9 cellular contexts compared by ENCODE assay signal in the genomic region with DNA sequence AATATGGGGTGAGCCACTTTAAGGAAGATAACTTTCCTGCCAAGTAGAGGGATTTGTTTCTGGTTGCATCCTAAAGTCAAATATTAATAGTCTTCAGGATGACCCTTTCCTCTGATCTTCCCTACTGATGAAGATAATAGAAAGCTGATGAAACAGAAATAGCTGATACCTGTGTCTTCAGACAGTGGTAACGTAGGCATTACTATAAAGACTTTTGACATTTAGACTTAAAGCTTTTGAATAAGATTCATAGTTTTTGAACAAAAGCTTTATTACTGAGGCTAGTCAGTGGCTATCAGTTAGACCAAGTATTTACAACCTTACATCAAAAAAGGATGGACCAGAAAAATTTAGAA. TPM values are rescaled to one million over a fixed set of nuclear protein-coding genes. Genes with fewer than 3 reads are reported as not detected.
DNase-seq lines count a peak whose midpoint lies in the region; ATAC-seq and TF ChIP-seq lines count a peak whose summit lies in the region.
"Had no signal": no experiment of that assay in that cellular context is flagged by ENCODE, and none has a peak within 500 bp of the region (broad histone marks: within the 10 kb centered on the region; RNA-seq: fewer than 3 reads in every experiment).

No MANE protein-coding gene starts in this region.

- H3K4me3 ChIP-seq in mesenchymal stem cell (ENCODE audit: insufficient read depth in 1 of 2, low read depth in 1 of 2, low read length in 2 of 2) (no peak overlapping the region), tibial nerve (peak overlapping the region; percentile 43 to 72 (median 62)), MM.1S (ENCODE audit: low read length) (no peak overlapping the region)

- H3K27ac Mint-ChIP-seq in activated T-cell treated with anti-CD3 and anti-CD28 coated beads, Interleukin-2, amount 50 U/mL, for 72 hours: peak overlapping the region; percentile 60
- peak overlapping the region; percentile 93 to 97 (median 94) for H3K27ac Mint-ChIP-seq in brain

- DNase-seq in activated T-cell treated with anti-CD3 and anti-CD28 coated beads, Interleukin-2, amount 50 U/mL, for 72 hours: no peak
- DNase-seq in activated T-cell treated with anti-CD3 and anti-CD28 coated beads, Interleukin-2, amount 50 U/mL, for 48 hours: no peak
- DNase-seq in mesenchymal stem cell: no peak
- no peak for DNase-seq in tibial nerve (ENCODE audit: low spot score in 2 of 2)
- no peak for DNase-seq in MM.1S
- DNase-seq in GM13977 (ENCODE audit: low spot score): no peak
- no peak for DNase-seq in activated CD4-positive, alpha-beta T cell treated with anti-CD3 and anti-CD28 coated beads, Interleukin-2, amount 50 U/mL, for 1 hour

- H3K79me1 ChIP-seq in mesenchymal stem cell (replicated peaks; ENCODE audit: low read length, poor library complexity, severe bottlenecking): peaks cover 6% of the 10 kb centered on the region

- H2AFZ ChIP-seq in mesenchymal stem cell (ENCODE audit: low read depth, low read length) (no peak overlapping the region), MM.1S (ENCODE audit: low read length) (no peak overlapping the region)

- no peak for TF ChIP-seq CTCF in brain (conservative IDR thresholded peaks at IDR 0.05)
- TF ChIP-seq CTCF in tibial nerve (IDR thresholded peaks at IDR 0.05): no peak
- TF ChIP-seq CTCF in MM.1S (IDR thresholded peaks at IDR 0.05; ENCODE audit: low read length): no peak
- no peak for TF ChIP-seq CTCF in GM13977 (IDR thresholded peaks at IDR 0.05; ENCODE audit: extremely low read depth, insufficient read depth, missing control alignments)

- H4K20me1 ChIP-seq in MM.1S (ENCODE audit: insufficient read depth, low read length): no peaks in the 10 kb centered on the region

- peaks cover 66% of the 10 kb centered on the region for H3K4me1 Mint-ChIP-seq in activated T-cell treated with anti-CD3 and anti-CD28 coated beads, Interleukin-2, amount 50 U/mL, for 72 hours (ENCODE audit: low read depth)
- peaks cover 83% of the 10 kb centered on the region for H3K4me1 Mint-ChIP-seq in brain

- no peak overlapping the region for H3K18ac ChIP-seq in mesenchymal stem cell (ENCODE audit: low read depth in 1 of 2, low read length in 2 of 2)

- no peak overlapping the region for H4K8ac ChIP-seq in mesenchymal stem cell (ENCODE audit: low read length)

- H3K4me1 ChIP-seq in mesenchymal stem cell (ENCODE audit: control insufficient read depth, insufficient read depth, low read depth, low read length) (peaks cover 9% of the 10 kb centered on the region), tibial nerve (peaks cover 0 to 42% (median 19%) of the 10 kb centered on the region in 4 donors), MM.1S (ENCODE audit: low read length) (peaks cover 8% of the 10 kb centered on the region)

- H3K9me3 ChIP-seq in mesenchymal stem cell (ENCODE audit: control insufficient read depth, low read length): no peaks in the 10 kb centered on the region
- no peaks in the 10 kb centered on the region for H3K9me3 ChIP-seq in tibial nerve
- H3K9me3 ChIP-seq in MM.1S (replicated peaks; ENCODE audit: insufficient read depth, low read length): no peaks in the 10 kb centered on the region
- H3K9me3 ChIP-seq: neutrophil had no signal

- no peak for ATAC-seq in activated T-cell treated with anti-CD3 and anti-CD28 coated beads, Interleukin-2, amount 50 U/mL, for 72 hours (replicated peaks in 1 of 2)

- no peaks in the 10 kb centered on the region for H3K9me2 ChIP-seq in MM.1S (replicated peaks; ENCODE audit: insufficient read depth, low read length)

- H3F3A ChIP-seq in MM.1S (ENCODE audit: insufficient read depth, low read length): peaks cover 16% of the 10 kb centered on the region

- H2BK12ac ChIP-seq in mesenchymal stem cell (ENCODE audit: low read length in 2 of 2): no peak overlapping the region

- H3K36me3 ChIP-seq in mesenchymal stem cell (ENCODE audit: control insufficient read depth in 1 of 2, insufficient read depth in 2 of 2, low read depth in 1 of 2, low read length in 2 of 2): no peaks in the 10 kb centered on the region
- H3K36me3 ChIP-seq in tibial nerve: no peaks in the 10 kb centered on the region
- H3K36me3 ChIP-seq in MM.1S (replicated peaks; ENCODE audit: insufficient read depth, low read length): no peaks in the 10 kb centered on the region

- no peaks in the 10 kb centered on the region for H3K27me3 Mint-ChIP-seq in activated T-cell treated with anti-CD3 and anti-CD28 coated beads, Interleukin-2, amount 50 U/mL, for 72 hours (ENCODE audit: low read depth)
- peaks cover 8% of the 10 kb centered on the region for H3K27me3 Mint-ChIP-seq in brain

- TF ChIP-seq EP300 in tibial nerve (IDR thresholded peaks at IDR 0.05): no peak

- WGBS in mesenchymal stem cell: no CpG with 5 or more reads among the region's 1 CpG
- 36 to 44% methylated on average over 1 of the region's 1 CpG for WGBS in tibial nerve, 2 donors

- no peak overlapping the region for H3K4ac ChIP-seq in mesenchymal stem cell (ENCODE audit: low read depth in 1 of 2, low read length in 2 of 2)

- no peak overlapping the region for H2BK120ac ChIP-seq in mesenchymal stem cell (ENCODE audit: low read depth, low read length)

- H2BK5ac ChIP-seq in mesenchymal stem cell (ENCODE audit: low read depth, low read length, poor library complexity, severe bottlenecking): no peak overlapping the region

- H3K27me3 ChIP-seq in mesenchymal stem cell (ENCODE audit: control insufficient read depth in 1 of 2, insufficient read depth in 1 of 2, low read length in 2 of 2) (no peaks in the 10 kb centered on the region), tibial nerve (no peaks in the 10 kb centered on the region), MM.1S (replicated peaks; ENCODE audit: insufficient read depth, low read length) (no peaks in the 10 kb centered on the region)
- H3K27me3 ChIP-seq: neutrophil had no signal

- H3K14ac ChIP-seq in mesenchymal stem cell (ENCODE audit: low read length in 2 of 2): no peak overlapping the region

- H2BK15ac ChIP-seq in mesenchymal stem cell (ENCODE audit: low read depth, poor library complexity, severe bottlenecking): no peak overlapping the region

- no peak overlapping the region for H4K91ac ChIP-seq in mesenchymal stem cell (ENCODE audit: low read length)

- H3K9ac ChIP-seq in mesenchymal stem cell (ENCODE audit: low read length) (peak overlapping the region; percentile 93), MM.1S (ENCODE audit: low read length) (no peak overlapping the region)

- no peak for TF ChIP-seq POLR2A in tibial nerve (IDR thresholded peaks at IDR 0.05)

- peaks cover under 1 to 6% of the 10 kb centered on the region in 2 donors for H3K36me3 Mint-ChIP-seq in activated T-cell treated with anti-CD3 and anti-CD28 coated beads, Interleukin-2, amount 50 U/mL, for 72 hours (ENCODE audit: insufficient read depth in 2 of 2)
- H3K36me3 Mint-ChIP-seq in brain: peaks cover 4% of the 10 kb centered on the region

- H2AK5ac ChIP-seq in mesenchymal stem cell (ENCODE audit: low read length, severe bottlenecking): no peak overlapping the region

- H3K23ac ChIP-seq in mesenchymal stem cell (ENCODE audit: low read length in 2 of 2): no peak overlapping the region

- H3K4me2 ChIP-seq in mesenchymal stem cell (ENCODE audit: low read length, poor library complexity, severe bottlenecking) (peak overlapping the region; percentile 78), MM.1S (ENCODE audit: low read depth, low read length) (no peak overlapping the region)

- peaks cover 5% of the 10 kb centered on the region; the same call in 1 of the 2 replicates for H3K79me2 ChIP-seq in MM.1S (ENCODE audit: low read length)

- peak overlapping the region; percentile 90 to 91 for H3K4me3 Mint-ChIP-seq in activated T-cell treated with anti-CD3 and anti-CD28 coated beads, Interleukin-2, amount 50 U/mL, for 72 hours
- peak overlapping the region; percentile 84 to 92 (median 91) for H3K4me3 Mint-ChIP-seq in brain

- no peaks in the 10 kb centered on the region for H3K9me3 Mint-ChIP-seq in activated T-cell treated with anti-CD3 and anti-CD28 coated beads, Interleukin-2, amount 50 U/mL, for 72 hours
- H3K9me3 Mint-ChIP-seq in brain: no peaks in the 10 kb centered on the region

- in situ Hi-C loops in GM13977 (cut with MboI; ENCODE audit: low pct_unique_long_range_greater_than_20kb, low sequenced_read_pairs, unreplicated experiment): no loop called here

- peak overlapping the region; percentile 83 for H3K27ac ChIP-seq in mesenchymal stem cell (ENCODE audit: low read length, poor library complexity, severe bottlenecking)
- peak overlapping the region; percentile 73 to 96 (median 86) for H3K27ac ChIP-seq in tibial nerve
- H3K27ac ChIP-seq in MM.1S (ENCODE audit: low read length): no peak overlapping the region

RNA-seq across cellular contexts. Expression of a gene that starts 1.4 kb away (rescaled TPM):
- 10 to 100 TPM; 20.8 to 36.4 TPM for total RNA-seq in activated T-cell treated with anti-CD3 and anti-CD28 coated beads, Interleukin-2, amount 50 U/mL, for 72 hours
- polyA plus RNA-seq in brain (ENCODE audit: insufficient read depth, low read depth, low replicate concordance): 6.3 TPM
- polyA plus RNA-seq in mesenchymal stem cell (2013, experiment 1 of 2): 6.1 TPM
- polyA plus RNA-seq in mesenchymal stem cell (2013, experiment 2 of 2): 6.1 TPM
- total RNA-seq in tibial nerve: 100 to 1,000 TPM; 107 to 205 (median 130) TPM

Comparison
In these comparisons a context has a peak if more than half of its experiments do, and no peak if none do; other contexts are left out.
1. H3K4me3 ChIP-seq: peak in tibial nerve (4 of 4); none in mesenchymal stem cell (0 of 2) and MM.1S (single experiment).